In genomic region chr3:120681506-120682038, GRCh38 we compare ENCODE assay signal across 26 cellular contexts. TPM values are rescaled to one million over a fixed set of nuclear protein-coding genes. Genes with fewer than 3 reads are reported as not detected.
DNase-seq lines count a peak whose midpoint lies in the region; ATAC-seq, FAIRE-seq and TF ChIP-seq lines count a peak whose summit lies in the region.
"Had no signal": no experiment of that assay in that cellular context is flagged by ENCODE, and none has a peak within 500 bp of the region (broad histone marks: within the 10 kb centered on the region; RNA-seq: fewer than 3 reads in every experiment).

No MANE protein-coding gene starts in this region.

- H3K27ac ChIP-seq in 22Rv1 (peak overlapping the region; percentile 89), Peyer's patch (peak overlapping the region in 3 of 4 donors; percentile 47 to 86 (median 66)), pancreas (peak overlapping the region; percentile 70 to 94 (median 82)), tibial artery (no peak overlapping the region)
- H3K27ac ChIP-seq: BLaER1, esophagus squamous epithelium, psoas muscle, thoracic aorta had no signal

- FAIRE-seq in pancreas (lab: Jason Lieb, UNC), result no peak
- FAIRE-seq: G401.6, small intestine had no signal

- peaks cover 0 to 37% (median 0%) of the 10 kb centered on the region in 4 donors for H3K4me1 ChIP-seq in Peyer's patch
- H3K4me1 ChIP-seq in pancreas, result peaks cover 33 to 53% (median 53%) of the 10 kb centered on the region in 3 donors
- peaks cover 0 to 14% (median 8%) of the 10 kb centered on the region in 4 donors for H3K4me1 ChIP-seq in tibial artery

- no peak for ATAC-seq in pancreas
- ATAC-seq: activated CD4-positive, CD25-positive, alpha-beta regulatory T cell treated with anti-CD3 and anti-CD28 coated beads, Interleukin-2, amount 50 U/mL, for 24 hours; left cardiac atrium; natural killer cell; psoas muscle; stimulated activated naive B cell treated with anti-CD40 and anti-IgM and Interleukin-4, amounts not matched to agents 10 μg/mL and 1 μg/mL and 100 μg/mL, for 72 hours had no signal

- TF ChIP-seq CTCF in 22Rv1 (IDR thresholded peaks at IDR 0.05) (no peak), Peyer's patch (IDR thresholded peaks at IDR 0.05) (no peak), pancreas (IDR thresholded peaks at IDR 0.05) (no peak), tibial artery (IDR thresholded peaks at IDR 0.05) (no peak)

- TF ChIP-seq POLR2A in Peyer's patch (IDR thresholded peaks at IDR 0.05), result no peak

- H3K27me3 ChIP-seq in Peyer's patch (no peaks in the 10 kb centered on the region), pancreas (no peaks in the 10 kb centered on the region), tibial artery (no peaks in the 10 kb centered on the region)
- H3K27me3 ChIP-seq: BLaER1 had no signal

- peak overlapping the region in 3 of 4 donors; percentile 19 to 57 (median 40) for H3K4me3 ChIP-seq in Peyer's patch
- H3K4me3 ChIP-seq in pancreas, result peak overlapping the region in 3 of 4 donors; percentile 6 to 43 (median 34)
- no peak overlapping the region for H3K4me3 ChIP-seq in tibial artery
- H3K4me3 ChIP-seq: BLaER1, esophagus squamous epithelium, psoas muscle, thoracic aorta had no signal

- WGBS in pancreas, 2 donors, result 35 to 36% methylated on average over 4 of the region's 4 CpGs

- intact Hi-C loops in pancreas (cut with DNase I), result no loop called here
- intact Hi-C loops in tibial artery (cut with DNase I; ENCODE audit: low total_unique reads), result no loop called here

- H3K9me3 ChIP-seq in Peyer's patch, result no peaks in the 10 kb centered on the region
- no peaks in the 10 kb centered on the region for H3K9me3 ChIP-seq in pancreas
- H3K9me3 ChIP-seq in tibial artery, result no peaks in the 10 kb centered on the region
- H3K9me3 ChIP-seq: esophagus squamous epithelium, psoas muscle, thoracic aorta had no signal

- no peaks in the 10 kb centered on the region for H3K36me3 ChIP-seq in Peyer's patch
- H3K36me3 ChIP-seq in pancreas, result no peaks in the 10 kb centered on the region
- H3K36me3 ChIP-seq in tibial artery, result no peaks in the 10 kb centered on the region
- H3K36me3 ChIP-seq: BLaER1, esophagus squamous epithelium, thoracic aorta had no signal

- DNase-seq in Peyer's patch (no peak), kidney tubule cell (ENCODE audit: low spot score) (peak; percentile 83), pancreas (no peak), A172 (ENCODE audit: low spot score) (no peak), SKM-1 (lab: John Stamatoyannopoulos, UW; ENCODE audit: unreplicated experiment) (no peak), tibial artery (no peak), NCI-H1092 (lab: John Stamatoyannopoulos, UW) (no peak)
- DNase-seq: activated CD4-positive, alpha-beta memory T cell treated with anti-CD3 and anti-CD28 coated beads, Interleukin-2, amount 10 ng/mL, durations not matched to agents 7 days and 5 days; activated effector memory CD4-positive, alpha-beta T cell treated with Interleukin-2 at 50 U/mL for 16 hours; activated naive CD8-positive, alpha-beta T cell treated with anti-CD3 and anti-CD28 coated beads, Interleukin-2, amount 10 ng/mL, durations not matched to agents 7 days and 5 days; effector memory CD4-positive, alpha-beta T cell; esophagus squamous epithelium; KBM-7; left cardiac atrium; natural killer cell; NCI-H146; psoas muscle; stimulated activated CD4-positive, alpha-beta T cell treated with anti-CD3 and anti-CD28 coated beads, Interleukin-2, amount 100 ng/mL, for 48 hours; stimulated activated naive B cell treated with anti-CD40 and anti-IgM and Interleukin-4, amounts not matched to agents 10 μg/mL and 1 μg/mL and 100 μg/mL, for 72 hours; SW 1271 had no signal

RNA-seq across cellular contexts. Expression of gene HGD, which starts 0.5 kb away (rescaled TPM):
- total RNA-seq in Peyer's patch (100 to 1,000 TPM in 2 of 4 donors, 10 to 100 TPM in 2; 14.9 to 140 (median 99.8) TPM), pancreas (10 to 100 TPM in 4 of 6 donors, 1 to 10 TPM in 2; 9.7 to 27.7 (median 16.0) TPM)
- polyA plus RNA-seq in pancreas, result 10 to 100 TPM; 13.5 to 22.7 TPM
- total RNA-seq in A172 (2014; rRNA removed; shearing (Covaris generic)), result 0.07 TPM in 1 of 2 replicates, not detected in the other

Comparison
In these comparisons a context has a peak if more than half of its experiments do, and no peak if none do; other contexts are left out.
1. H3K27ac ChIP-seq: peak in 22Rv1 (single experiment), Peyer's patch (3 of 4) and pancreas (4 of 4); none in tibial artery (0 of 2).
2. H3K4me3 ChIP-seq: peak in Peyer's patch (3 of 4) and pancreas (3 of 4); none in tibial artery (0 of 2).